9 cellular contexts compared by ENCODE assay signal in genomic region chr11:7353100-7353499, GRCh38.
DNase-seq lines count a peak whose midpoint lies in the region; ATAC-seq, FAIRE-seq and TF ChIP-seq lines count a peak whose summit lies in the region.
"Had no signal": no experiment of that assay in that cellular context is flagged by ENCODE, and none has a peak within 500 bp of the region (broad histone marks: within the 10 kb centered on the region; RNA-seq: fewer than 3 reads in every experiment).

No MANE protein-coding gene starts in this region.

- peak; percentile 26 for TF ChIP-seq CTCF in colonic mucosa (IDR thresholded peaks at IDR 0.05)

- no peak overlapping the region for H3K27ac ChIP-seq in colonic mucosa
- H3K27ac ChIP-seq: SK-N-MC had no signal

- no peak for ATAC-seq in HG03378 (IDR thresholded peaks at IDR 0.05; ENCODE audit: unreplicated experiment)
- ATAC-seq in GM18511 (IDR thresholded peaks at IDR 0.05; ENCODE audit: unreplicated experiment) = no peak

- no peaks in the 10 kb centered on the region for H3K4me1 ChIP-seq in colonic mucosa

- no peak for FAIRE-seq in GM18507 (lab: Jason Lieb, UNC)

- peak; percentile 56 for DNase-seq in CD1c-positive myeloid dendritic cell (ENCODE audit: extremely low spot score)
- DNase-seq in GM18507 (ENCODE audit: extremely low spot score, insufficient read length, low read depth) = peak; percentile 5
- peak; percentile 70 for DNase-seq in NAMALWA (ENCODE audit: low spot score)
- peak; percentile 23 for DNase-seq in colonic mucosa
- peak; percentile 18 for DNase-seq in renal cortical epithelial cell (ENCODE audit: low read depth)
- DNase-seq in NCI-H1048 (lab: John Stamatoyannopoulos, UW) = no peak

- H3K9me3 ChIP-seq in colonic mucosa = no peaks in the 10 kb centered on the region

- H3K4me3 ChIP-seq in colonic mucosa = no peak overlapping the region
- H3K4me3 ChIP-seq: SK-N-MC had no signal

- H3K27me3 ChIP-seq in colonic mucosa = no peaks in the 10 kb centered on the region

- no peak overlapping the region for H3K9ac ChIP-seq in colonic mucosa (ENCODE audit: low read depth in 2 of 2, low read length in 2 of 2)

- intact Hi-C loops in colonic mucosa (cut with DNase I) = loop anchor here (10.0 kb wide), 1 partner anchor 342 kb away; no protein-coding TSS in a partner anchor

- no peaks in the 10 kb centered on the region for H3K36me3 ChIP-seq in colonic mucosa
